8 cellular contexts compared by ENCODE assay signal in the genomic region with DNA sequence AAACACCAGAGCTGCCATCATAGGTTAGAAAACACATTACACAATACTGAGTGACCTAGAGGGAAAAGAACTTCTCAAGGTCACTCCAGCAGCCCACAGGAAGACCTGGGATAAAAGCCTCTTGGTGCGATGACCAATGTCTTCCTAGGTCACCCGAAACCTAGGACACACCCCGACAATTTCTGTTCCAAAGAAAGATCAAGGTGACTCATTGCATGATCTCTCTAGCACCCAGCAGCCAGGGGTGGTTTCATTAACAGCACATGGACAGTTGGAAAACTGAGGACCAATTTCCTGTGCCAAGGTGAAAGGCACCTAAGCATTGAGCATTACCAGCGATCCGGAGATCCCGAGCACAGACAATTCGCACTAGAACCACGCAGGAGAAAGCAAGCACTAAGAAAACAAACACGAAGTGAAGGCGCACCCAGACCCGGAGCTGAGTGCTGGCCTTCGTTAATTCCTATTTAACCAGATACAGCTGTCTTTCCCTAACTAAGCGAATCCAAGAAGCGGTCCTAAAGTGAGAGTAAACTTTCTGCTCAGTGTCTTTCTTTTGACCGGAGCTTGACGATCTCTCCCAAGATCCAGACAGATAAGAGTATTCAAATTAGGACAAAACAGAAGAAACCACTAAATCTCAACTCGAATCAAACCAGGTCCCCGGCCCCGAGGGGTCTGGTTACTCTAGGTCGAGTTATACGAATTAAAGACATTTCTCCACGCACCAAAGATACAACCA. TPM values are rescaled to one million over a fixed set of nuclear protein-coding genes. Genes with fewer than 3 reads are reported as not detected.
DNase-seq lines count a peak whose midpoint lies in the region; ATAC-seq lines count a peak whose summit lies in the region.

No MANE protein-coding gene starts in this region.

- H3K4me3 ChIP-seq in NT2/D1 (ENCODE audit: insufficient read length, low read depth), result peak overlapping the region; percentile 67
- peak overlapping the region; percentile 65 for H3K4me3 ChIP-seq in endocrine pancreas (ENCODE audit: control insufficient read depth, insufficient read depth, low read length)

- no peak for ATAC-seq in GM21825 (IDR thresholded peaks at IDR 0.05; ENCODE audit: unreplicated experiment)

- H3K9me3 ChIP-seq in NT2/D1 (ENCODE audit: insufficient read depth, low read length) (no peaks in the 10 kb centered on the region), endocrine pancreas (ENCODE audit: control insufficient read depth, low read length) (no peaks in the 10 kb centered on the region)

- no peaks in the 10 kb centered on the region for H3K4me1 ChIP-seq in NT2/D1 (ENCODE audit: insufficient read depth, insufficient read length)
- H3K4me1 ChIP-seq in endocrine pancreas (ENCODE audit: control insufficient read depth, insufficient read depth, low read length), result no peaks in the 10 kb centered on the region

- H3K27me3 ChIP-seq in NT2/D1 (ENCODE audit: insufficient read depth, insufficient read length) (peaks cover 72% of the 10 kb centered on the region), endocrine pancreas (ENCODE audit: control insufficient read depth, insufficient read depth, low read length) (peaks cover 7% of the 10 kb centered on the region)

- DNase-seq in NCI-H524 (lab: John Stamatoyannopoulos, UW) (peak; percentile 6 to 24), NCI-H524 treated with DMSO at 0.1 percent for 48 hours (lab: John Stamatoyannopoulos, UW) (no peak), NT2/D1 (ENCODE audit: low read depth, low spot score) (no peak), myocyte (ENCODE audit: low read depth) (peak; percentile 60), NCI-H2081 treated with DMSO at 0.1 percent for 48 hours (lab: John Stamatoyannopoulos, UW) (no peak)
- no peak for DNase-seq in stimulated activated naive CD4-positive, alpha-beta T cell treated with Interleukin-2 at 50 U/mL for 16 hours (lab: John Stamatoyannopoulos, UW)

- no peaks in the 10 kb centered on the region for H3K36me3 ChIP-seq in NT2/D1 (ENCODE audit: insufficient read depth, insufficient read length, low read length)
- no peaks in the 10 kb centered on the region for H3K36me3 ChIP-seq in endocrine pancreas (ENCODE audit: control insufficient read depth, insufficient read depth, low read length)

- H3K9ac ChIP-seq in NT2/D1 (ENCODE audit: insufficient read length, low read depth) (peak overlapping the region; percentile 72), endocrine pancreas (ENCODE audit: control insufficient read depth, insufficient read depth, low read length) (no peak overlapping the region)

RNA-seq across cellular contexts. Expression of a gene that starts 1.4 kb away (rescaled TPM):
- 0.31 and 0.91 TPM in 2 replicates for total RNA-seq in myocyte
- polyA plus RNA-seq in myocyte (2012), result 5.8 TPM

Comparison
In these comparisons a context has a peak if more than half of its experiments do, and no peak if none do; other contexts are left out.
1. DNase-seq: peak in NCI-H524 (2 of 2) and myocyte (single experiment); none in NCI-H524 treated with DMSO at 0.1 percent for 48 hours (single experiment), NT2/D1 (single experiment), NCI-H2081 treated with DMSO at 0.1 percent for 48 hours (single experiment) and stimulated activated naive CD4-positive, alpha-beta T cell treated with Interleukin-2 at 50 U/mL for 16 hours (single experiment).